ENCODE assay signal across 8 cellular contexts in the genomic region with DNA sequence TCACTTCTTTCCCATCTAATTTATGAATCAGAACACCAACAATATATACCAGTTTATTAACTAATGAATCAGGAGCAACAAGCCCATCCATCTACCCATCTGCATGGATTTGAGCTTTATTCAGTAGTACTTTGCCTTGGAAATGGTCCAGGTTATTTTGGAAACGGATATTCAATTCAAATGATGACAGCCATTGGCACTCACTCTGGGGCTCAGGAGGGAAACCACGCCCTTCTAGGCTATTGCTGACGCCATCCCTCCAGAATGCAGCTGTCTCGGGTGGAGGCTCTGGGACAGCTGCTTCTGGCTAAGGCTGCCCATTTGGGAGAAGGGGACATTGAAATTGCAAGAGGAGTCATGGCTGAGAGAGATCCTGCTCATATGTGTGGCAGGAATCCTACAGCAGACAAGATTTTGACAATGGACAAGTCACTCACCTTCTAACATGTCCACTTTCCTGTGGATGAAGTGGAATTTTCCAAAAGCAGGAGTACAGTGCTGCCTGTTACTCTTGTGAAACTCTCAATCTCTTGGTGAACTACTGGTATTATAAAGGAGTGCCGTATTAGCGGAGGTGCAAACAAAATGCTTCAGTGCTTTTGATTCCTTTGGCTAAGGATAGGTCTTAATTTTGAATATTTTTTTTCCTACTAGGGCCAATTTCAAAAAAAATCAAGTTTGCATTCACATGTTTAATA. TPM values are rescaled to one million over a fixed set of nuclear protein-coding genes. Genes with fewer than 3 reads are reported as not detected.
DNase-seq lines count a peak whose midpoint lies in the region; ATAC-seq and TF ChIP-seq lines count a peak whose summit lies in the region.

No MANE protein-coding gene starts in this region.

- ATAC-seq in left cardiac atrium: peak; percentile 90 to 94
- ATAC-seq in GM21737 (IDR thresholded peaks at IDR 0.05; ENCODE audit: unreplicated experiment): no peak
- no peak for ATAC-seq in GM21723 (IDR thresholded peaks at IDR 0.05; ENCODE audit: unreplicated experiment)

- H3K27ac ChIP-seq in H9 (ENCODE audit: insufficient read length, low read depth, low read length) (peak overlapping the region; percentile 81), spleen (peak overlapping the region; percentile 58 to 88 (median 80))

- peak overlapping the region; percentile 82 for H3K18ac ChIP-seq in H9 (ENCODE audit: insufficient read length, low read depth, low read length)

- H2BK15ac ChIP-seq in H9 (ENCODE audit: low read depth, low read length): peak overlapping the region; percentile 57

- CTCF ChIA-PET in HEK293T (lab: Yijun Ruan, JAX): interaction anchor here (0.6 kb wide), 1 partner anchor 505 kb away, joined by 4 read pairs; no protein-coding TSS in a partner anchor

- H3K9me3 ChIP-seq in H9 (ENCODE audit: control insufficient read depth, low read depth, low read length) (no peaks in the 10 kb centered on the region), spleen (no peaks in the 10 kb centered on the region)

- H3K56ac ChIP-seq in H9 (ENCODE audit: insufficient read length, low read depth, low read length): no peak overlapping the region

- H3K4me2 ChIP-seq in H9 (ENCODE audit: insufficient read depth, insufficient read length, low read length): no peak overlapping the region

- no peaks in the 10 kb centered on the region for H3K27me3 Mint-ChIP-seq in H9 (ENCODE audit: low read depth)

- H2BK120ac ChIP-seq in H9 (ENCODE audit: low read depth, low read length, poor library complexity, severe bottlenecking): peak overlapping the region; percentile 51

- peak overlapping the region; percentile 98 for H2BK12ac ChIP-seq in H9 (ENCODE audit: insufficient read length, low read depth, low read length)

- no peak overlapping the region for H3K23ac ChIP-seq in H9 (ENCODE audit: insufficient read length, low read depth, low read length)

- H2BK20ac ChIP-seq in H9 (ENCODE audit: low read depth, low read length, poor library complexity, severe bottlenecking): no peak overlapping the region

- DNase-seq in H9 (peak; percentile 73), SW480 (ENCODE audit: low spot score) (peak; percentile 82), left cardiac atrium (peak; percentile 87), spleen (no peak), HEK293T (ENCODE audit: extremely low spot score) (no peak), RKO (ENCODE audit: low spot score) (no peak)

- TF ChIP-seq POLR2A in spleen (IDR thresholded peaks at IDR 0.05): no peak

- no peak overlapping the region for H4K8ac ChIP-seq in H9 (replicated peaks; ENCODE audit: insufficient read length, low read depth, low read length)

- H3K4me3 Mint-ChIP-seq in H9: no peak overlapping the region

- no peak overlapping the region for H2AFZ ChIP-seq in H9 (ENCODE audit: low read length)

- intact Hi-C loops in left cardiac atrium (cut with DNase I) (loop anchor here in 1 of 2 donors (5.0 kb wide), 1 partner anchor 45 kb away; no protein-coding TSS in a partner anchor), spleen (cut with DNase I; ENCODE audit: low total_unique reads) (no loop called here)

- H3K4ac ChIP-seq in H9 (ENCODE audit: low read depth, low read length): no peak overlapping the region; the same call in 1 of the 2 replicates

- peaks cover 63 to 69% of the 10 kb centered on the region in 2 experiments for H3K4me1 Mint-ChIP-seq in H9

- peaks cover 3% of the 10 kb centered on the region for H4K20me1 ChIP-seq in H9 (ENCODE audit: control insufficient read depth, insufficient read depth, insufficient read length)

- POLR2A ChIA-PET in HEK293T (lab: Yijun Ruan, JAX): interaction anchor here (1.1 kb wide), 1 partner anchor 49 kb away, joined by 3 read pairs; no protein-coding TSS in a partner anchor

- no peaks in the 10 kb centered on the region for H3K36me3 ChIP-seq in spleen

- peaks cover 11% of the 10 kb centered on the region; the same call in 1 of the 2 replicates for H3K4me1 ChIP-seq in H9 (ENCODE audit: insufficient read depth, low read length)
- H3K4me1 ChIP-seq in spleen: peaks cover 44 to 100% (median 83%) of the 10 kb centered on the region in 6 donors

- H3T11ph ChIP-seq in H9 (ENCODE audit: low read length): no peak overlapping the region

- H3K27ac Mint-ChIP-seq in H9: peak overlapping the region; percentile 35 to 93 (median 91); a peak in 6 of 7 replicates

- H3K9ac ChIP-seq in H9 (ENCODE audit: extremely low read depth, insufficient read length, low read length): no peak overlapping the region

- H3K27me3 ChIP-seq in H9 (ENCODE audit: insufficient read depth, low read length): no peaks in the 10 kb centered on the region
- H3K27me3 ChIP-seq in spleen (replicated peaks in 1 of 7): no peaks in the 10 kb centered on the region

- no peaks in the 10 kb centered on the region for H3K36me3 Mint-ChIP-seq in H9 (ENCODE audit: insufficient read depth in 1 of 3, low read depth in 3 of 3)

- H3K9me3 Mint-ChIP-seq in H9: no peaks in the 10 kb centered on the region

- no peak overlapping the region for H4K91ac ChIP-seq in H9 (ENCODE audit: insufficient read length, low read depth, low read length)

- H3K79me2 ChIP-seq in H9 (ENCODE audit: insufficient read depth, low read length): no peaks in the 10 kb centered on the region; the same call in 1 of the 2 replicates

- TF ChIP-seq CTCF in H9 (conservative IDR thresholded peaks at IDR 0.05) (no peak), spleen (IDR thresholded peaks at IDR 0.05 in 8 of 11, conservative IDR thresholded peaks at IDR 0.05 in 3 of 11) (no peak)

- no CpG with 5 or more reads among the region's 6 CpGs for WGBS in H9 (ENCODE audit: extremely low coverage, insufficient read length, low lambda C conversion rate)
- 53 to 70% (median 56%) methylated on average over 6 of the region's 6 CpGs for WGBS in spleen, 5 donors

- H3K14ac ChIP-seq in H9 (ENCODE audit: insufficient read depth, low read length): no peak overlapping the region

- H3K23me2 ChIP-seq in H9 (ENCODE audit: insufficient read length, low read depth, low read length, poor library complexity, severe bottlenecking): no peaks in the 10 kb centered on the region

- peak overlapping the region; percentile 88 for H2AK5ac ChIP-seq in H9 (ENCODE audit: insufficient read length, low read length)

- H2BK5ac ChIP-seq in H9 (ENCODE audit: insufficient read length, low read length): peak overlapping the region; percentile 82

- peak overlapping the region; percentile 73 for H4K5ac ChIP-seq in H9 (ENCODE audit: insufficient read length, low read depth, low read length)

- H3K4me3 ChIP-seq in spleen: no peak overlapping the region

- H3K79me1 ChIP-seq in H9 (ENCODE audit: insufficient read depth, low read depth, low read length, poor library complexity, severe bottlenecking): no peaks in the 10 kb centered on the region

TF ChIP-seq in HEK293T, 16 proteins besides CTCF, POLR2A, EP300 and RAD21:
- no peak for TF ChIP-seq LEF1 (IDR thresholded peaks at IDR 0.05; ENCODE audit: borderline replicate concordance)
- TF ChIP-seq FOXA1 (IDR thresholded peaks at IDR 0.05): no peak
- no peak for TF ChIP-seq FOXM1 (IDR thresholded peaks at IDR 0.05; ENCODE audit: borderline replicate concordance)
- TF ChIP-seq, protein P1, sequence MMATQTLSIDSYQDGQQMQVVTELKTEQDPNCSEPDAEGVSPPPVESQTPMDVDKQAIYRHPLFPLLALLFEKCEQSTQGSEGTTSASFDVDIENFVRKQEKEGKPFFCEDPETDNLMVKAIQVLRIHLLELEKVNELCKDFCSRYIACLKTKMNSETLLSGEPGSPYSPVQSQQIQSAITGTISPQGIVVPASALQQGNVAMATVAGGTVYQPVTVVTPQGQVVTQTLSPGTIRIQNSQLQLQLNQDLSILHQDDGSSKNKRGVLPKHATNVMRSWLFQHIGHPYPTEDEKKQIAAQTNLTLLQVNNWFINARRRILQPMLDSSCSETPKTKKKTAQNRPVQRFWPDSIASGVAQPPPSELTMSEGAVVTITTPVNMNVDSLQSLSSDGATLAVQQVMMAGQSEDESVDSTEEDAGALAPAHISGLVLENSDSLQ (IDR thresholded peaks at IDR 0.05): no peak
- no peak for TF ChIP-seq L3MBTL2 (conservative IDR thresholded peaks at IDR 0.05)
- no peak for TF ChIP-seq TARDBP (IDR thresholded peaks at IDR 0.05)
- TF ChIP-seq ELF4 (IDR thresholded peaks at IDR 0.05): no peak
- TF ChIP-seq HDGF (IDR thresholded peaks at IDR 0.05; ENCODE audit: borderline replicate concordance): no peak
- no peak for TF ChIP-seq CTBP1 (IDR thresholded peaks at IDR 0.05; ENCODE audit: borderline replicate concordance)
- TF ChIP-seq FOXK2 (IDR thresholded peaks at IDR 0.05): no peak
- no peak for TF ChIP-seq BHLHE40 (IDR thresholded peaks at IDR 0.05; ENCODE audit: borderline replicate concordance)
- no peak for TF ChIP-seq SUZ12 (IDR thresholded peaks at IDR 0.05)
TF ChIP-seq in HEK293T: peak in this region for 0.

RNA-seq across cellular contexts. Expression of gene TRAK1, which starts 29.3 kb away (rescaled TPM):
- total RNA-seq in H9 (2021): 30.6 and 34.2 TPM in 2 replicates
- total RNA-seq in left cardiac atrium: 100 to 1,000 TPM; 197 to 211 TPM
- 10 to 100 TPM; 43.5 to 60.0 (median 49.0) TPM for total RNA-seq in spleen
- 10 to 100 TPM; 15.4 to 20.0 (median 17.1) TPM for polyA plus RNA-seq in spleen

Comparison
In these comparisons a context has a peak if more than half of its experiments do, and no peak if none do; other contexts are left out.
1. DNase-seq: peak in H9 (single experiment), SW480 (single experiment) and left cardiac atrium (single experiment); none in spleen (single experiment), HEK293T (single experiment) and RKO (single experiment).
2. ATAC-seq: peak in left cardiac atrium (2 of 2); none in GM21737 (single experiment) and GM21723 (single experiment).